9 cellular contexts compared by ENCODE assay signal in the genomic region with DNA sequence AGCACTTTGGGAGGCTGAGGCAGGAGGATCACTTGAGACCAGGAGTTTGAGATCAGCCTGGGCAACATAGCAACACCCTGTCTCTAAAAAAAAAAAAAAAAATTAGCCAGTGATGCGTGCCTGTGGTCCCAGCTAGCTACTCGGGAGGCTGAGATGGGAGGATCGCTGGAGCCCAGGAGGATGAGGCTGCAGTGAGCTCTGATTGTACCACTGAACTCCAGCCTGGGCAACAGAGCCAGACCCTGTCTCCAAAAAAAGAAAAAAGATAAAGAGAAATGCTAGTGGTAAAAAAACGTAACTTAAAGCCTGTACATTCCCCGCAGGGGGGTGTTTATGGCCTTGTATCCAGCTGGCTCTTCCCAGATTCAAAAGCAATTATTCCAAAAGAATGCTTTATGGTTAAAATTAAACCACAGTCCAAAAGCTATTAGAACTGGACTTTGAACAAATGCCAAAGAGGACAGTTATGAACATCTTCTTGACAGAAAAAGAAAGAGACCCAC. TPM values are rescaled to one million over a fixed set of nuclear protein-coding genes. Genes with fewer than 3 reads are reported as not detected.
DNase-seq lines count a peak whose midpoint lies in the region; ATAC-seq and TF ChIP-seq lines count a peak whose summit lies in the region.
"Had no signal": no experiment of that assay in that cellular context is flagged by ENCODE, and none has a peak within 500 bp of the region (broad histone marks: within the 10 kb centered on the region; RNA-seq: fewer than 3 reads in every experiment).

No MANE protein-coding gene starts in this region.

- no peak for DNase-seq in CD4-positive, CD25-positive, alpha-beta regulatory T cell
- no peak for DNase-seq in MG63
- DNase-seq in dorsolateral prefrontal cortex: no peak
- no peak for DNase-seq in left colon

- no peaks in the 10 kb centered on the region for H3K36me3 Mint-ChIP-seq in CD4-positive, CD25-positive, alpha-beta regulatory T cell

- H2AFZ ChIP-seq in neural cell (ENCODE audit: low read depth, low read length): peak overlapping the region; percentile 41

- peak overlapping the region; percentile 79 for H3K4me3 ChIP-seq in CD4-positive, CD25-positive, alpha-beta regulatory T cell (ENCODE audit: low read depth, low read length)
- H3K4me3 ChIP-seq in MG63 (peak overlapping the region; percentile 50), dorsolateral prefrontal cortex (peak overlapping the region; percentile 48 to 97 (median 73)), neural cell (ENCODE audit: low read length) (peak overlapping the region; percentile 64)

- no peaks in the 10 kb centered on the region for H3K9me3 ChIP-seq in CD4-positive, CD25-positive, alpha-beta regulatory T cell (ENCODE audit: control insufficient read depth in 2 of 2, low read length in 2 of 2)
- no peaks in the 10 kb centered on the region for H3K9me3 ChIP-seq in MG63
- H3K9me3 ChIP-seq in neural cell (ENCODE audit: low read length): no peaks in the 10 kb centered on the region

- peak overlapping the region; percentile 52 to 73 (median 52) for H3K27ac Mint-ChIP-seq in CD4-positive, CD25-positive, alpha-beta regulatory T cell

- TF ChIP-seq CTCF in dorsolateral prefrontal cortex (IDR thresholded peaks at IDR 0.05 in 54 of 56, conservative IDR thresholded peaks at IDR 0.05 in 2 of 56; ENCODE audit: low read depth in 1 of 56, partially characterized antibody in 56 of 56): no peak
- TF ChIP-seq CTCF in neural cell (IDR thresholded peaks at IDR 0.05; ENCODE audit: poor library complexity, severe bottlenecking): no peak

- TF ChIP-seq RAD21 in neural cell (conservative IDR thresholded peaks at IDR 0.05): no peak

- no peak for ATAC-seq in CD4-positive, CD25-positive, alpha-beta regulatory T cell (ENCODE audit: low read depth in 2 of 2)
- ATAC-seq in left colon (no peak), GM18870 (IDR thresholded peaks at IDR 0.05; ENCODE audit: unreplicated experiment) (no peak), HG03457 (IDR thresholded peaks at IDR 0.05; ENCODE audit: unreplicated experiment) (no peak), GM19324 (IDR thresholded peaks at IDR 0.05; ENCODE audit: low FRiP score, unreplicated experiment) (no peak)

- peaks cover 0 to 22% (median 4%) of the 10 kb centered on the region in 4 donors for H3K4me1 Mint-ChIP-seq in CD4-positive, CD25-positive, alpha-beta regulatory T cell

- no peaks in the 10 kb centered on the region for H3K9me3 Mint-ChIP-seq in CD4-positive, CD25-positive, alpha-beta regulatory T cell

- H3K9me2 ChIP-seq in neural cell (ENCODE audit: insufficient read depth, low read length): no peaks in the 10 kb centered on the region

- H3K4me1 ChIP-seq in CD4-positive, CD25-positive, alpha-beta regulatory T cell (ENCODE audit: control insufficient read depth, insufficient read depth, low read length, poor library complexity, severe bottlenecking): peaks cover 11% of the 10 kb centered on the region

- H3K27ac ChIP-seq in CD4-positive, CD25-positive, alpha-beta regulatory T cell (ENCODE audit: insufficient read depth, low read length, poor library complexity, severe bottlenecking): peak overlapping the region; percentile 67
- H3K27ac ChIP-seq in dorsolateral prefrontal cortex (peak overlapping the region in 43 of 59 donors; percentile 19 to 91 (median 76)), neural cell (ENCODE audit: low read length) (no peak overlapping the region)

- peaks cover 14% of the 10 kb centered on the region for H3K27me3 Mint-ChIP-seq in CD4-positive, CD25-positive, alpha-beta regulatory T cell

- TF ChIP-seq EP300 in neural cell (conservative IDR thresholded peaks at IDR 0.05; ENCODE audit: poor library complexity, severe bottlenecking): no peak

- intact Hi-C loops in dorsolateral prefrontal cortex (cut with DNase I): loop anchor here (5.0 kb wide), 2 partner anchors 170 to 195 kb away; no protein-coding TSS in a partner anchor
- intact Hi-C loops in left colon (cut with DNase I, micrococcal nuclease): loop anchor here in 1 of 2 donors (5.0 kb wide), 2 partner anchors 40 to 105 kb away; a partner anchor contains a TSS

- no peaks in the 10 kb centered on the region for H3K36me3 ChIP-seq in CD4-positive, CD25-positive, alpha-beta regulatory T cell (ENCODE audit: control insufficient read depth, insufficient read depth, low read length)
- no peaks in the 10 kb centered on the region for H3K36me3 ChIP-seq in MG63
- H3K36me3 ChIP-seq in neural cell (ENCODE audit: insufficient read depth, low read length): no peaks in the 10 kb centered on the region

- peak overlapping the region; percentile 66 for H3K9ac ChIP-seq in neural cell (ENCODE audit: low read length)

- no peaks in the 10 kb centered on the region for H4K20me1 ChIP-seq in neural cell (ENCODE audit: insufficient read depth)

- no peaks in the 10 kb centered on the region for H3K79me2 ChIP-seq in neural cell (replicated peaks; ENCODE audit: insufficient read depth, low read length)

- H3K4me3 Mint-ChIP-seq in CD4-positive, CD25-positive, alpha-beta regulatory T cell: peak overlapping the region; percentile 80 to 94 (median 82)

- H3F3A ChIP-seq in neural cell (ENCODE audit: insufficient read depth, low read length, poor library complexity, severe bottlenecking): no peaks in the 10 kb centered on the region

- H3K4me2 ChIP-seq in neural cell (ENCODE audit: low read length): peak overlapping the region; percentile 74

- H3K27me3 ChIP-seq in CD4-positive, CD25-positive, alpha-beta regulatory T cell (ENCODE audit: control insufficient read depth, insufficient read depth, low read length): no peaks in the 10 kb centered on the region
- H3K27me3 ChIP-seq in MG63 (no peaks in the 10 kb centered on the region), dorsolateral prefrontal cortex (no peaks in the 10 kb centered on the region), neural cell (ENCODE audit: insufficient read depth, low read depth, low read length) (no peaks in the 10 kb centered on the region)

TF ChIP-seq in neural cell, 6 proteins besides CTCF, POLR2A, EP300 and RAD21 (continues in another document):
- TF ChIP-seq EZH2 (IDR thresholded peaks at IDR 0.05; ENCODE audit: borderline replicate concordance, insufficient read depth, low read length, poor library complexity, severe bottlenecking): no peak
- TF ChIP-seq SMC3 (conservative IDR thresholded peaks at IDR 0.05; ENCODE audit: poor library complexity): no peak
- TF ChIP-seq POLR2AphosphoS5 (IDR thresholded peaks at IDR 0.05): no peak

RNA-seq across cellular contexts. Expression of a gene that starts 16.4 kb away (rescaled TPM):
- total RNA-seq in CD4-positive, CD25-positive, alpha-beta regulatory T cell: 0.44 TPM
- 1 to 10 TPM in 1 of 4 donors, under 1 TPM in 3; 0.32 to 1.3 (median 0.48) TPM for polyA plus RNA-seq in CD4-positive, CD25-positive, alpha-beta regulatory T cell
- 0.43 TPM in 1 of 2 replicates, not detected in the other for total RNA-seq in MG63 (2014; rRNA removed; shearing (Covaris generic); ENCODE audit: low replicate concordance)
- 10 to 100 TPM; 18.6 to 78.2 (median 41.0) TPM for total RNA-seq in dorsolateral prefrontal cortex
- 12.6 and 16.0 TPM in 2 replicates for polyA plus RNA-seq in neural cell
- 7.5 and 7.9 TPM in 2 replicates for polyA minus RNA-seq in neural cell
- 1 to 10 TPM; 1.6 to 3.8 TPM for total RNA-seq in left colon

RNA-seq across cellular contexts. Expression of a gene that starts 30.5 kb away (rescaled TPM):
- not detected for total RNA-seq in CD4-positive, CD25-positive, alpha-beta regulatory T cell
- polyA plus RNA-seq in CD4-positive, CD25-positive, alpha-beta regulatory T cell: not detected
- total RNA-seq in MG63 (2014; rRNA removed; shearing (Covaris generic); ENCODE audit: low replicate concordance): not detected in 2 replicates
- 1 to 10 TPM in 4 of 120 experiments, under 1 TPM in 50, not detected in 66; 0.12 to 1.6 (median 0.31) TPM for total RNA-seq in dorsolateral prefrontal cortex
- not detected in 2 replicates for polyA plus RNA-seq in neural cell
- not detected in 2 replicates for polyA minus RNA-seq in neural cell
- 10 to 100 TPM; 29.5 to 35.9 TPM for total RNA-seq in left colon
- total RNA-seq: dermis microvascular lymphatic vessel endothelial cell had no signal

RNA-seq across cellular contexts. Expression of a gene that starts 36.6 kb away (rescaled TPM):
- 16.8 TPM for total RNA-seq in CD4-positive, CD25-positive, alpha-beta regulatory T cell
- 10 to 100 TPM in 1 of 4 donors, 1 to 10 TPM in 3; 7.6 to 10.8 (median 9.5) TPM for polyA plus RNA-seq in CD4-positive, CD25-positive, alpha-beta regulatory T cell
- 5.8 and 7.6 TPM in 2 replicates for total RNA-seq in MG63 (2014; rRNA removed; shearing (Covaris generic); ENCODE audit: low replicate concordance)
- total RNA-seq in dorsolateral prefrontal cortex: 10 to 100 TPM; 12.0 to 32.4 (median 19.6) TPM
- 0.52 and 1.3 TPM in 2 replicates for polyA plus RNA-seq in neural cell
- polyA minus RNA-seq in neural cell: 3.1 and 3.2 TPM in 2 replicates
- 10 to 100 TPM; 21.7 to 22.4 TPM for total RNA-seq in left colon

RNA-seq across cellular contexts. Expression of a gene that starts 40.6 kb away (rescaled TPM):
- total RNA-seq in CD4-positive, CD25-positive, alpha-beta regulatory T cell: 737 TPM
- polyA plus RNA-seq in CD4-positive, CD25-positive, alpha-beta regulatory T cell: 1,000 to 10,000 TPM; 2,250 to 3,209 (median 2,591) TPM
- total RNA-seq in MG63 (2014; rRNA removed; shearing (Covaris generic); ENCODE audit: low replicate concordance): 1,413 and 1,905 TPM in 2 replicates
- total RNA-seq in dorsolateral prefrontal cortex (100 to 1,000 TPM; 509 to 985 (median 862) TPM), left colon (1,000 to 10,000 TPM; 1,740 to 2,016 TPM)
- 1,633 and 1,984 TPM in 2 replicates for polyA plus RNA-seq in neural cell
- polyA minus RNA-seq in neural cell: 790 and 797 TPM in 2 replicates

RNA-seq across cellular contexts. Expression of a gene that starts 42.9 kb away (rescaled TPM):
- total RNA-seq in CD4-positive, CD25-positive, alpha-beta regulatory T cell: 51.1 TPM
- polyA plus RNA-seq in CD4-positive, CD25-positive, alpha-beta regulatory T cell: 10 to 100 TPM; 22.7 to 24.6 (median 23.6) TPM
- total RNA-seq in MG63 (2014; rRNA removed; shearing (Covaris generic); ENCODE audit: low replicate concordance): 25.3 and 45.3 TPM in 2 replicates
- total RNA-seq in dorsolateral prefrontal cortex: 10 to 100 TPM; 26.5 to 53.6 (median 39.9) TPM
- 183 and 211 TPM in 2 replicates for polyA plus RNA-seq in neural cell
- 84.5 and 103 TPM in 2 replicates for polyA minus RNA-seq in neural cell
- 10 to 100 TPM; 55.7 to 63.4 TPM for total RNA-seq in left colon

Comparison
In these comparisons a context has a peak if more than half of its experiments do, and no peak if none do; other contexts are left out.
1. RNA of a gene that starts 16.4 kb away (total RNA-seq): 18.6 to 78.2 TPM in dorsolateral prefrontal cortex; 1.6 to 3.8 TPM in left colon, 0.44 TPM in CD4-positive, CD25-positive, alpha-beta regulatory T cell (single experiment) and 0.43 TPM in MG63; every median in the first group is over 4 times any median in the second.
2. RNA of a gene that starts 30.5 kb away (total RNA-seq): 29.5 to 35.9 TPM in left colon; 0.12 to 1.6 TPM in dorsolateral prefrontal cortex, not detected in CD4-positive, CD25-positive, alpha-beta regulatory T cell (single experiment) and not detected in MG63; every median in the first group is over 10 times any median in the second.
3. Peak in every context shown above with its lines, with median percentiles within 50 percentile points of each other: H3K4me3 ChIP-seq.